25 cellular contexts compared by ENCODE assay signal in the genomic region with DNA sequence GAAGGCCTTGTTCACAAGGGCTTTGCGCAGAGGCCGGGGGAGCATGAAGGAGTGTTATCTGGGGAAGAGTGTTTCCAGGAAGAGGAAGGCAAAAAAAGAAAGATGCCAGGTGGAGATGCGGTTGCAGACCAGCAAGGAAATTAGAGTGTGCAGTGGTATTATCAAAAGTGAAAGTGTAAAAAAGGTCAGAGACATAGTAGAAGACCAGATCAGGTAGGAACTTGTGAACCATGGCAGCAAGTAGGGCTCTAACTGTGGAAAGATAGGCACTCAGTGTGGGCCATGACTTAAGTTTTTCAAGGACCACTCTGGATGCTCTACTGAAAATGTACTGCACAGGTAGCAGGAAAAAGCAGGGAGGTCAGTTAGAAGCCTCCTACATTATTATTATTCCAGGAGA.
DNase-seq lines count a peak whose midpoint lies in the region; ATAC-seq and TF ChIP-seq lines count a peak whose summit lies in the region.
"Had no signal": no experiment of that assay in that cellular context is flagged by ENCODE, and none has a peak within 500 bp of the region (broad histone marks: within the 10 kb centered on the region; RNA-seq: fewer than 3 reads in every experiment).

No MANE protein-coding gene starts in this region.

- no peak overlapping the region for H3K27ac ChIP-seq in DND-41 (ENCODE audit: low read length)
- H3K27ac ChIP-seq: BLaER1 treated with 17β-estradiol and CSF1 and Interleukin-3, amounts not matched to agents 10 nM and 100 nM; KMS-11; Peyer's patch; SJSA1 had no signal

- peaks cover 6% of the 10 kb centered on the region for H3K27me3 ChIP-seq in DND-41 (ENCODE audit: insufficient read depth, low read length, poor library complexity)
- H3K27me3 ChIP-seq: BLaER1 treated with 17β-estradiol and CSF1 and Interleukin-3, amounts not matched to agents 10 nM and 100 nM; Peyer's patch had no signal

- DNase-seq in DND-41 = peak; percentile 39
- no peak for DNase-seq in activated naive CD8-positive, alpha-beta T cell treated with anti-CD3 and anti-CD28 coated beads, Interleukin-2, amount 10 ng/mL, durations not matched to agents 7 days and 5 days
- no peak for DNase-seq in retina
- no peak for DNase-seq in effector CD4-positive, alpha-beta T cell
- DNase-seq in amygdala (lab: John Stamatoyannopoulos, UW) = no peak
- DNase-seq in omental fat pad (ENCODE audit: low spot score) = no peak
- DNase-seq: 8988T; Caco-2; CD4-positive, alpha-beta memory T cell; DMS 273 treated with DMSO at 0.1 percent for 48 hours; DMS79 treated with DMSO at 0.1 percent for 48 hours; NCI-H1092 treated with DMSO at 0.1 percent for 48 hours; NCI-H1436 treated with DMSO at 0.1 percent for 48 hours; NCI-H1930; NCI-H345; NCI-H524; NCI-H774; Peyer's patch; T-helper 1 cell had no signal

- H3K4me1 ChIP-seq in DND-41 (ENCODE audit: insufficient read depth, low read length) = no peaks in the 10 kb centered on the region
- H3K4me1 ChIP-seq: Caco-2, Peyer's patch, SJSA1 had no signal

- H3K27me3 Mint-ChIP-seq in activated naive CD8-positive, alpha-beta T cell treated with anti-CD3 and anti-CD28 coated beads, Interleukin-2, amount 10 ng/mL, durations not matched to agents 7 days and 5 days = peaks cover 17% of the 10 kb centered on the region

- H2AFZ ChIP-seq in DND-41 (ENCODE audit: low read depth, low read length) = no peak overlapping the region

- peak overlapping the region; percentile 53 for H3K27ac Mint-ChIP-seq in activated naive CD8-positive, alpha-beta T cell treated with anti-CD3 and anti-CD28 coated beads, Interleukin-2, amount 10 ng/mL, durations not matched to agents 7 days and 5 days

- H4K20me1 ChIP-seq in DND-41 (ENCODE audit: insufficient read depth, low read length) = no peaks in the 10 kb centered on the region
- H4K20me1 ChIP-seq: BLaER1 treated with 17β-estradiol and CSF1 and Interleukin-3, amounts not matched to agents 10 nM and 100 nM had no signal

- H3K4me2 ChIP-seq in DND-41 (ENCODE audit: insufficient read depth, low read length) = no peak overlapping the region
- H3K4me2 ChIP-seq: KMS-11 had no signal

- TF ChIP-seq CTCF in DND-41 (IDR thresholded peaks at IDR 0.05; ENCODE audit: borderline replicate concordance, extremely low read depth, low read length, poor library complexity, severe bottlenecking) = no peak
- no peak for TF ChIP-seq CTCF in omental fat pad (IDR thresholded peaks at IDR 0.05)

- H3K4me3 Mint-ChIP-seq in activated naive CD8-positive, alpha-beta T cell treated with anti-CD3 and anti-CD28 coated beads, Interleukin-2, amount 10 ng/mL, durations not matched to agents 7 days and 5 days = peak overlapping the region; percentile 44
- H3K4me3 Mint-ChIP-seq: CD4-positive, alpha-beta memory T cell had no signal

- H3K4me1 Mint-ChIP-seq in activated naive CD8-positive, alpha-beta T cell treated with anti-CD3 and anti-CD28 coated beads, Interleukin-2, amount 10 ng/mL, durations not matched to agents 7 days and 5 days = peaks cover 7% of the 10 kb centered on the region

- no peaks in the 10 kb centered on the region for H3K9me3 ChIP-seq in DND-41 (ENCODE audit: insufficient read depth, low read length, severe bottlenecking)
- H3K9me3 ChIP-seq: Peyer's patch, SJSA1 had no signal

- peaks cover 6% of the 10 kb centered on the region for H3K9me3 Mint-ChIP-seq in activated naive CD8-positive, alpha-beta T cell treated with anti-CD3 and anti-CD28 coated beads, Interleukin-2, amount 10 ng/mL, durations not matched to agents 7 days and 5 days

- ATAC-seq in DND-41 (ENCODE audit: insufficient read depth, low read depth) = peak; percentile 77
- ATAC-seq in GM21528 (IDR thresholded peaks at IDR 0.05; ENCODE audit: low FRiP score, unreplicated experiment) = peak; percentile 72
- peak; percentile 58 for ATAC-seq in HG02973 (IDR thresholded peaks at IDR 0.05; ENCODE audit: unreplicated experiment)
- peak; percentile 75 for ATAC-seq in activated naive CD8-positive, alpha-beta T cell treated with anti-CD3 and anti-CD28 coated beads, Interleukin-2, amount 10 ng/mL, durations not matched to agents 7 days and 5 days (ENCODE audit: low read depth)
- ATAC-seq in omental fat pad (ENCODE audit: low FRiP score) = no peak
- ATAC-seq: GM12878 had no signal

- H3K9ac ChIP-seq in DND-41 (ENCODE audit: low read depth, low read length) = no peak overlapping the region
- H3K9ac ChIP-seq: BLaER1 treated with 17β-estradiol and CSF1 and Interleukin-3, amounts not matched to agents 10 nM and 100 nM; KMS-11 had no signal

- H3K79me2 ChIP-seq in DND-41 (ENCODE audit: insufficient read depth, low read length) = no peaks in the 10 kb centered on the region

- H3K36me3 ChIP-seq in DND-41 (ENCODE audit: insufficient read depth, low read length) = no peaks in the 10 kb centered on the region
- H3K36me3 ChIP-seq: BLaER1 treated with 17β-estradiol and CSF1 and Interleukin-3, amounts not matched to agents 10 nM and 100 nM; Peyer's patch; SJSA1 had no signal

- POLR2A ChIA-PET in activated naive CD8-positive, alpha-beta T cell treated with anti-CD3 and anti-CD28 coated beads, Interleukin-2, amount 10 ng/mL, durations not matched to agents 7 days and 5 days (lab: Charles Lee) = no interaction called here

- no peaks in the 10 kb centered on the region for H3K36me3 Mint-ChIP-seq in activated naive CD8-positive, alpha-beta T cell treated with anti-CD3 and anti-CD28 coated beads, Interleukin-2, amount 10 ng/mL, durations not matched to agents 7 days and 5 days
- H3K36me3 Mint-ChIP-seq: CD4-positive, alpha-beta memory T cell had no signal

- no peak overlapping the region for H3K4me3 ChIP-seq in DND-41 (ENCODE audit: low read depth in 1 of 2, low read length in 2 of 2)
- H3K4me3 ChIP-seq: BLaER1 treated with 17β-estradiol and CSF1 and Interleukin-3, amounts not matched to agents 10 nM and 100 nM; GM12878; Peyer's patch; SJSA1 had no signal
